In the genomic region with DNA sequence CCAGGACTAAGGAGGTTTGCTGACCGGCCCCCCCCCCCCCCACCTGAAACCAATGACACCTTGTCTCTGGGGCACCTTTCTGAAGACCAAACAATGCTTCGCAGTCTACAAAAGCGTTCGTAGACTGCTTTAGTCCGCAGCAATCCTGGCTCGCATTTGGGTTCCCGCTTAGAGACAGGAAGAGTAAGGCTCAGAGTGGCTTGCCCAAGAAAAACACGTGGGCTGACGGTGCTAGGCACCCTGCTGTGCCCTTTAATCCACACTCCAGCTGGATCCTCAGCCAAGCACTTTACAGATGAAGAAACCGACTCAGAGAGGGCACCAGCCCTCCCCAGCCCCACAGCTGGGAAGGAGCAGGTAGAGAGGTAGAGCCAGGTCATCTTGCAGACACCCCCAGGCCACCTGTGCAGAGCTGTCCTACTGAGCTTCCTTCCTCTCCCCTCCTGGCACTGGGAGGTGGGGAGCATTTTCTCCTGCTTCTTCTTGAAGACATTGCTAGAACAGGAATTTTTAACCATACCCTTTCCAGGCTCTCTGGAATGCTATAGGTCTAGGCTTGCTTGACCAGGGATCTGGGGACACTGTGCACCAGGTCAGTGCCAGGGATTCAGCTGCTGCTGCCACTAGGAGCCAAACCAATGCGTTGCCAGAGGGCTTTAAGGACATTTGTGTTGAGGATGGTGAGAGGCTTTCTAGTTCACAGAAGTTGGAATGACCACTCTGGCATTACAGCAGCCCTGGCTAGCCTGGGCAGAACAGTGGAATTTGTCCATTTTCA, we compare ENCODE assay signal across 2 cellular contexts.
TF ChIP-seq lines count a peak whose summit lies in the region.

No MANE protein-coding gene starts in this region.

TF ChIP-seq in HCT116, 20 proteins besides CTCF, POLR2A, EP300 and RAD21 (continued from another document):
- TF ChIP-seq, protein P1, sequence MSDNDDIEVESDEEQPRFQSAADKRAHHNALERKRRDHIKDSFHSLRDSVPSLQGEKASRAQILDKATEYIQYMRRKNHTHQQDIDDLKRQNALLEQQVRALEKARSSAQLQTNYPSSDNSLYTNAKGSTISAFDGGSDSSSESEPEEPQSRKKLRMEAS (IDR thresholded peaks at IDR 0.05), result no peak
- TF ChIP-seq EZH2phosphoT487 (IDR thresholded peaks at IDR 0.05; ENCODE audit: borderline replicate concordance) (no peak), TCF7L2 (IDR thresholded peaks at IDR 0.05; ENCODE audit: borderline replicate concordance, extremely low read depth, insufficient read depth, insufficient read length) (no peak), YY1 (IDR thresholded peaks at IDR 0.05; ENCODE audit: extremely low read depth, insufficient replicate concordance, low read depth, low read length) (no peak), FOSL1 (IDR thresholded peaks at IDR 0.05; ENCODE audit: low read depth) (no peak), SRF (IDR thresholded peaks at IDR 0.05; ENCODE audit: low read depth) (no peak), CBX3 (IDR thresholded peaks at IDR 0.05; ENCODE audit: low read depth) (no peak), SIN3A (IDR thresholded peaks at IDR 0.05; ENCODE audit: low read depth) (no peak), SP1 (IDR thresholded peaks at IDR 0.05; ENCODE audit: low read depth) (no peak)
- TF ChIP-seq, protein P2, sequence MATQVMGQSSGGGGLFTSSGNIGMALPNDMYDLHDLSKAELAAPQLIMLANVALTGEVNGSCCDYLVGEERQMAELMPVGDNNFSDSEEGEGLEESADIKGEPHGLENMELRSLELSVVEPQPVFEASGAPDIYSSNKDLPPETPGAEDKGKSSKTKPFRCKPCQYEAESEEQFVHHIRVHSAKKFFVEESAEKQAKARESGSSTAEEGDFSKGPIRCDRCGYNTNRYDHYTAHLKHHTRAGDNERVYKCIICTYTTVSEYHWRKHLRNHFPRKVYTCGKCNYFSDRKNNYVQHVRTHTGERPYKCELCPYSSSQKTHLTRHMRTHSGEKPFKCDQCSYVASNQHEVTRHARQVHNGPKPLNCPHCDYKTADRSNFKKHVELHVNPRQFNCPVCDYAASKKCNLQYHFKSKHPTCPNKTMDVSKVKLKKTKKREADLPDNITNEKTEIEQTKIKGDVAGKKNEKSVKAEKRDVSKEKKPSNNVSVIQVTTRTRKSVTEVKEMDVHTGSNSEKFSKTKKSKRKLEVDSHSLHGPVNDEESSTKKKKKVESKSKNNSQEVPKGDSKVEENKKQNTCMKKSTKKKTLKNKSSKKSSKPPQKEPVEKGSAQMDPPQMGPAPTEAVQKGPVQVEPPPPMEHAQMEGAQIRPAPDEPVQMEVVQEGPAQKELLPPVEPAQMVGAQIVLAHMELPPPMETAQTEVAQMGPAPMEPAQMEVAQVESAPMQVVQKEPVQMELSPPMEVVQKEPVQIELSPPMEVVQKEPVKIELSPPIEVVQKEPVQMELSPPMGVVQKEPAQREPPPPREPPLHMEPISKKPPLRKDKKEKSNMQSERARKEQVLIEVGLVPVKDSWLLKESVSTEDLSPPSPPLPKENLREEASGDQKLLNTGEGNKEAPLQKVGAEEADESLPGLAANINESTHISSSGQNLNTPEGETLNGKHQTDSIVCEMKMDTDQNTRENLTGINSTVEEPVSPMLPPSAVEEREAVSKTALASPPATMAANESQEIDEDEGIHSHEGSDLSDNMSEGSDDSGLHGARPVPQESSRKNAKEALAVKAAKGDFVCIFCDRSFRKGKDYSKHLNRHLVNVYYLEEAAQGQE (IDR thresholded peaks at IDR 0.05; ENCODE audit: low read depth), result no peak

TF ChIP-seq in endothelial cell of umbilical vein, 7 proteins besides CTCF, POLR2A, EP300 and RAD21 (continued from another document):
- TF ChIP-seq, protein P1 (IDR thresholded peaks at IDR 0.05; ENCODE audit: insufficient read depth, insufficient read length), result no peak
- no peak for TF ChIP-seq POLR2AphosphoS5 (IDR thresholded peaks at IDR 0.05; ENCODE audit: insufficient read depth, low read depth, low read length)
- TF ChIP-seq EZH2 (IDR thresholded peaks at IDR 0.05; ENCODE audit: borderline replicate concordance, low read depth, low read length, severe bottlenecking), result no peak
- TF ChIP-seq GATA2 (IDR thresholded peaks at IDR 0.05; ENCODE audit: insufficient read depth, insufficient read length, low read depth, low read length), result no peak
